ENCODE assay signal across 7 cellular contexts in the genomic region with DNA sequence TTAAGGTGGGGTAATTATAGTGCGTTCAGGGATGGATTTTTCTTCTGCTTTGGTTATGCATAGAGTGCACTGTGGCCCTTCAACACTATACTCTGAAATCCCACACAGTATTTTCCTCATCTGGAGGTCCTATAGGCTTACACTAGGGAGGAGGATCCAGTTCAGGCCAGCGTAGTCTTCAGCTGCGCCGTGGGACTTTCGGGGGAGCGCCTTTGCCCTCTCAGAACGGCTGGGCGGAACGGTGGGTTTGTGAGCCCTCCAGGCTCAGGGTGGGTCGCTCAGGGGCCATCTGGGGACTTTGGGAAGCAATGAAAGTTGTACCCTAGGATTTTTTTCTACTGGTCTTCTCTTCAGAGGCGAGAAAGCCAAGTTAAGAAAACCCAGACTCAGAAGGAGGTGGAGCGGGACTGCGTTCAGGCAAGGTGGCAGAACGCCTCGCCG. TPM values are rescaled to one million over a fixed set of nuclear protein-coding genes. Genes with fewer than 3 reads are reported as not detected.
A peak's percentile ranks its signal among the peaks of the same experiment; 100 is the strongest.
DNase-seq lines count a peak whose midpoint lies in the region; ATAC-seq and TF ChIP-seq lines count a peak whose summit lies in the region.

No MANE protein-coding gene starts in this region.

- H3K4me1 ChIP-seq in SJCRH30 (no peaks in the 10 kb centered on the region), mucosa of descending colon (ENCODE audit: low read depth) (peaks cover 13% of the 10 kb centered on the region)
- peaks cover 9% of the 10 kb centered on the region for H3K4me1 ChIP-seq in effector memory CD4-positive, alpha-beta T cell (ENCODE audit: control insufficient read depth, insufficient read depth, low read length, poor library complexity, severe bottlenecking)

- H3K36me3 ChIP-seq in SJCRH30, result no peaks in the 10 kb centered on the region
- H3K36me3 ChIP-seq in effector memory CD4-positive, alpha-beta T cell (ENCODE audit: control insufficient read depth, insufficient read depth, low read length), result no peaks in the 10 kb centered on the region
- H3K36me3 ChIP-seq in mucosa of descending colon (ENCODE audit: low read depth), result no peaks in the 10 kb centered on the region

- no peaks in the 10 kb centered on the region for H3K27me3 ChIP-seq in SJCRH30
- H3K27me3 ChIP-seq in effector memory CD4-positive, alpha-beta T cell (replicated peaks; ENCODE audit: control insufficient read depth, insufficient read depth, low read length, poor library complexity, severe bottlenecking), result no peaks in the 10 kb centered on the region

- peak; percentile 71 for DNase-seq in GDM1 (lab: John Stamatoyannopoulos, UW)
- peak; percentile 68 to 77 for DNase-seq in SJCRH30
- DNase-seq in effector memory CD4-positive, alpha-beta T cell, result peak in 1 of 3 donors; percentile 7
- DNase-seq in mucosa of descending colon, result peak in 1 of 3 donors; percentile 69
- no peak for DNase-seq in midbrain (lab: John Stamatoyannopoulos, UW)

- peak overlapping the region; percentile 50 for H3K27ac ChIP-seq in SJCRH30
- peak overlapping the region; percentile 95 for H3K27ac ChIP-seq in effector memory CD4-positive, alpha-beta T cell (ENCODE audit: insufficient read depth, low read length, poor library complexity, severe bottlenecking)

- H3K9me3 ChIP-seq in SJCRH30 (replicated peaks) (no peaks in the 10 kb centered on the region), mucosa of descending colon (no peaks in the 10 kb centered on the region)
- H3K9me3 ChIP-seq in effector memory CD4-positive, alpha-beta T cell (ENCODE audit: control insufficient read depth, low read length), result no peaks in the 10 kb centered on the region

- no peak for TF ChIP-seq CTCF in mucosa of descending colon (IDR thresholded peaks at IDR 0.05)

- intact Hi-C loops in mucosa of descending colon (cut with DNase I, micrococcal nuclease), result no loop called here

- ATAC-seq in GM19463 (IDR thresholded peaks at IDR 0.05; ENCODE audit: unreplicated experiment), result peak; percentile 26
- ATAC-seq in HG03460 (IDR thresholded peaks at IDR 0.05; ENCODE audit: unreplicated experiment), result peak; percentile 25
- peak; percentile 50 for ATAC-seq in mucosa of descending colon

- H3K4me3 ChIP-seq in SJCRH30 (peak overlapping the region; percentile 69), mucosa of descending colon (peak overlapping the region; percentile 88)
- H3K4me3 ChIP-seq in effector memory CD4-positive, alpha-beta T cell (ENCODE audit: insufficient read depth, low read depth, low read length, poor library complexity, severe bottlenecking), result peak overlapping the region; percentile 80

RNA-seq across cellular contexts. Expression of a gene that starts 0.7 kb away (rescaled TPM):
- total RNA-seq in SJCRH30 (2014; rRNA removed; shearing (Covaris generic)), result 19.6 and 25.3 TPM in 2 replicates
- total RNA-seq in mucosa of descending colon, result 10 to 100 TPM; 51.7 to 64.0 (median 61.7) TPM

RNA-seq across cellular contexts. Expression of a gene that starts 35.4 kb away (rescaled TPM):
- 0.51 and 0.59 TPM in 2 replicates for total RNA-seq in SJCRH30 (2014; rRNA removed; shearing (Covaris generic))
- total RNA-seq in mucosa of descending colon, result 10 to 100 TPM; 15.6 to 54.6 (median 43.9) TPM

RNA-seq across cellular contexts. Expression of a gene that starts 56.7 kb away (rescaled TPM):
- 38.8 and 43.4 TPM in 2 replicates for total RNA-seq in SJCRH30 (2014; rRNA removed; shearing (Covaris generic))
- total RNA-seq in mucosa of descending colon, result 10 to 100 TPM; 23.7 to 33.5 (median 27.5) TPM

Comparison
In these comparisons a context has a peak if more than half of its experiments do, and no peak if none do; other contexts are left out.
1. RNA of a gene that starts 35.4 kb away (total RNA-seq): 15.6 to 54.6 TPM in mucosa of descending colon; 0.51 to 0.59 TPM in SJCRH30; every median in the first group is over 10 times any median in the second.
2. Peak in every context shown above with its lines, with median percentiles within 50 percentile points of each other: ATAC-seq and H3K4me3 ChIP-seq.